2 cellular contexts compared by ENCODE assay signal in the genomic region with DNA sequence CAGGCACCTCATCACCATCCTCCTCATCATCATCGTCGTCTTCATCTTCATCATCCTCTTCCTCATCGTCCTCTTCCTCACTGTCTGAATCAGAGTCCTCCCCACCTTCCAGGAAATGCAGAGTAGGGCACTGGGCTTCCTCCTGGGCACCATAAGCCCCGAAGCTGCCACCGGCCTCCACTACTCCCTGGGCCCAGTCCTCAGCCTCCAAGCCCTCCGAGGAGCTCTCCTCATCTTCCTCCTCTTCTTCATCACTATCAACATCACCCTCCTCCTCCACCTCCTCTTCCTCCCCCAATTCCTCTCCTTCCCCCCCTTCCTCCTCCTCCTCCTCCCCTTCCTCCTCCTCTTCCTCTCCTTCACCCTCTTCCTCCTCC.
TF ChIP-seq lines count a peak whose summit lies in the region.

No MANE protein-coding gene starts in this region.

TF ChIP-seq in SK-N-SH, 30 proteins besides CTCF, POLR2A, EP300 and RAD21 (continued from another document):
- TF ChIP-seq, protein P1, sequence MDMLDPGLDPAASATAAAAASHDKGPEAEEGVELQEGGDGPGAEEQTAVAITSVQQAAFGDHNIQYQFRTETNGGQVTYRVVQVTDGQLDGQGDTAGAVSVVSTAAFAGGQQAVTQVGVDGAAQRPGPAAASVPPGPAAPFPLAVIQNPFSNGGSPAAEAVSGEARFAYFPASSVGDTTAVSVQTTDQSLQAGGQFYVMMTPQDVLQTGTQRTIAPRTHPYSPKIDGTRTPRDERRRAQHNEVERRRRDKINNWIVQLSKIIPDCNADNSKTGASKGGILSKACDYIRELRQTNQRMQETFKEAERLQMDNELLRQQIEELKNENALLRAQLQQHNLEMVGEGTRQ (IDR thresholded peaks at IDR 0.05; ENCODE audit: borderline replicate concordance, low read depth, low read length) = no peak
- no peak for TF ChIP-seq TAF1 (IDR thresholded peaks at IDR 0.05; ENCODE audit: borderline replicate concordance, low read depth, low read length)

TF ChIP-seq in SK-N-SH treated with all-trans-retinoic acid at 6 μM for 48 hours, 23 proteins besides CTCF, POLR2A, EP300 and RAD21 (continued from another document):
- TF ChIP-seq GLIS3 (CRISPR knock-in tag; IDR thresholded peaks at IDR 0.05) (no peak), POU6F1 (CRISPR knock-in tag; IDR thresholded peaks at IDR 0.05; ENCODE audit: borderline replicate concordance, low read depth) (no peak), BACH2 (CRISPR knock-in tag; IDR thresholded peaks at IDR 0.05; ENCODE audit: borderline replicate concordance) (no peak), ISL1 (CRISPR knock-in tag; IDR thresholded peaks at IDR 0.05) (no peak), ZNF70 (CRISPR knock-in tag; IDR thresholded peaks at IDR 0.05) (no peak), ARNTL (CRISPR knock-in tag; IDR thresholded peaks at IDR 0.05; ENCODE audit: borderline replicate concordance, low read depth) (no peak)
